Comparison of ENCODE assay signal across 23 cellular contexts in genomic region chr2:207603486-207603885, GRCh38. TPM values are rescaled to one million over a fixed set of nuclear protein-coding genes. Genes with fewer than 3 reads are reported as not detected.
DNase-seq lines count a peak whose midpoint lies in the region; ATAC-seq and TF ChIP-seq lines count a peak whose summit lies in the region.
"Had no signal": no experiment of that assay in that cellular context is flagged by ENCODE, and none has a peak within 500 bp of the region (broad histone marks: within the 10 kb centered on the region; RNA-seq: fewer than 3 reads in every experiment).

No MANE protein-coding gene starts in this region.

- H3K27ac Mint-ChIP-seq in activated naive CD8-positive, alpha-beta T cell = peak overlapping the region; percentile 47
- no peak overlapping the region for H3K27ac Mint-ChIP-seq in activated naive CD8-positive, alpha-beta T cell treated with anti-CD3 and anti-CD28 coated beads, Interleukin-2, amount 50 U/mL, for 24 hours
- H3K27ac Mint-ChIP-seq in stimulated activated memory B cell treated with anti-CD40 and anti-IgM and Interleukin-4, amounts not matched to agents 10 μg/mL and 1 μg/mL and 100 μg/mL, for 72 hours = peak overlapping the region; percentile 9
- H3K27ac Mint-ChIP-seq: T-helper 2 cell treated with Interferon-gamma antibody and Interleukin-4, amounts not matched to agents 5 μg/mL and 100 μg/mL, for 36 hours had no signal

- H3K27ac ChIP-seq in foreskin keratinocyte = no peak overlapping the region
- H3K27ac ChIP-seq: gastrocnemius medialis, KMS-11, SJSA1 had no signal

- TF ChIP-seq CTCF in foreskin keratinocyte (conservative IDR thresholded peaks at IDR 0.05) = no peak

- peaks cover 29% of the 10 kb centered on the region for H3K4me1 Mint-ChIP-seq in activated naive CD8-positive, alpha-beta T cell (ENCODE audit: low read depth)
- peaks cover 13% of the 10 kb centered on the region for H3K4me1 Mint-ChIP-seq in activated naive CD8-positive, alpha-beta T cell treated with anti-CD3 and anti-CD28 coated beads, Interleukin-2, amount 50 U/mL, for 24 hours
- peaks cover 30% of the 10 kb centered on the region for H3K4me1 Mint-ChIP-seq in stimulated activated memory B cell treated with anti-CD40 and anti-IgM and Interleukin-4, amounts not matched to agents 10 μg/mL and 1 μg/mL and 100 μg/mL, for 72 hours

- no peaks in the 10 kb centered on the region for H3K9me3 Mint-ChIP-seq in activated naive CD8-positive, alpha-beta T cell (ENCODE audit: low read depth)
- H3K9me3 Mint-ChIP-seq in activated naive CD8-positive, alpha-beta T cell treated with anti-CD3 and anti-CD28 coated beads, Interleukin-2, amount 50 U/mL, for 24 hours = no peaks in the 10 kb centered on the region
- peaks cover 3% of the 10 kb centered on the region for H3K9me3 Mint-ChIP-seq in stimulated activated memory B cell treated with anti-CD40 and anti-IgM and Interleukin-4, amounts not matched to agents 10 μg/mL and 1 μg/mL and 100 μg/mL, for 72 hours
- H3K9me3 Mint-ChIP-seq: T-helper 2 cell treated with Interferon-gamma antibody and Interleukin-4, amounts not matched to agents 5 μg/mL and 100 μg/mL, for 36 hours had no signal

- no peak for DNase-seq in activated naive CD8-positive, alpha-beta T cell treated with anti-CD3 and anti-CD28 coated beads, Interleukin-2, amount 50 U/mL, for 24 hours
- DNase-seq in NAMALWA (ENCODE audit: low spot score) (peak; percentile 16), foreskin keratinocyte (peak in 1 of 2 donors; percentile 18), NCI-H1105 (lab: John Stamatoyannopoulos, UW) (no peak)
- DNase-seq: activated gamma-delta T cell; caudate nucleus; DMS79; erythroblast; gastrocnemius medialis; H7; kidney glomerular epithelial cell; NCI-H1930; NCI-H446; stimulated activated CD4-positive, alpha-beta T cell treated with anti-CD3 and anti-CD28 coated beads, Interleukin-1b, Interleukin-23, amount 100 ng/mL, for 48 hours; stimulated activated naive CD8-positive, alpha-beta T cell treated with anti-CD3 and anti-CD28 coated beads, Interleukin-15, Interleukin-2, amounts not matched to agents 100 U/mL and 50 U/mL, for 24 hours; trophoblast cell had no signal

- no peak for ATAC-seq in activated naive CD8-positive, alpha-beta T cell treated with anti-CD3 and anti-CD28 coated beads, Interleukin-2, amount 50 U/mL, for 24 hours
- ATAC-seq in foreskin keratinocyte (peak; percentile 52), GM19452 (IDR thresholded peaks at IDR 0.05; ENCODE audit: unreplicated experiment) (no peak), GM18511 (IDR thresholded peaks at IDR 0.05; ENCODE audit: unreplicated experiment) (no peak)
- ATAC-seq in stimulated activated memory B cell treated with anti-CD40 and anti-IgM and Interleukin-4, amounts not matched to agents 10 μg/mL and 1 μg/mL and 100 μg/mL, for 72 hours = no peak
- ATAC-seq: gastrocnemius medialis; stimulated activated naive CD8-positive, alpha-beta T cell treated with anti-CD3 and anti-CD28 coated beads, Interleukin-15, Interleukin-2, amounts not matched to agents 100 U/mL and 50 U/mL, for 24 hours had no signal

- H3K4me3 Mint-ChIP-seq in activated naive CD8-positive, alpha-beta T cell = no peak overlapping the region
- H3K4me3 Mint-ChIP-seq in activated naive CD8-positive, alpha-beta T cell treated with anti-CD3 and anti-CD28 coated beads, Interleukin-2, amount 50 U/mL, for 24 hours = no peak overlapping the region
- no peak overlapping the region for H3K4me3 Mint-ChIP-seq in stimulated activated memory B cell treated with anti-CD40 and anti-IgM and Interleukin-4, amounts not matched to agents 10 μg/mL and 1 μg/mL and 100 μg/mL, for 72 hours
- H3K4me3 Mint-ChIP-seq: T-helper 2 cell treated with Interferon-gamma antibody and Interleukin-4, amounts not matched to agents 5 μg/mL and 100 μg/mL, for 36 hours had no signal

- no peaks in the 10 kb centered on the region for H3K27me3 Mint-ChIP-seq in activated naive CD8-positive, alpha-beta T cell
- no peaks in the 10 kb centered on the region for H3K27me3 Mint-ChIP-seq in activated naive CD8-positive, alpha-beta T cell treated with anti-CD3 and anti-CD28 coated beads, Interleukin-2, amount 50 U/mL, for 24 hours
- H3K27me3 Mint-ChIP-seq in stimulated activated memory B cell treated with anti-CD40 and anti-IgM and Interleukin-4, amounts not matched to agents 10 μg/mL and 1 μg/mL and 100 μg/mL, for 72 hours = no peaks in the 10 kb centered on the region

- H3K27me3 ChIP-seq in foreskin keratinocyte = no peaks in the 10 kb centered on the region
- H3K27me3 ChIP-seq: gastrocnemius medialis, SJSA1 had no signal

- H3K36me3 Mint-ChIP-seq in activated naive CD8-positive, alpha-beta T cell = peaks cover 9% of the 10 kb centered on the region
- H3K36me3 Mint-ChIP-seq in activated naive CD8-positive, alpha-beta T cell treated with anti-CD3 and anti-CD28 coated beads, Interleukin-2, amount 50 U/mL, for 24 hours (ENCODE audit: low read depth) = peaks cover 45% of the 10 kb centered on the region
- peaks cover 49% of the 10 kb centered on the region for H3K36me3 Mint-ChIP-seq in stimulated activated memory B cell treated with anti-CD40 and anti-IgM and Interleukin-4, amounts not matched to agents 10 μg/mL and 1 μg/mL and 100 μg/mL, for 72 hours

- no peaks in the 10 kb centered on the region for H3K4me1 ChIP-seq in foreskin keratinocyte
- H3K4me1 ChIP-seq: gastrocnemius medialis, SJSA1 had no signal

RNA-seq across cellular contexts. Expression of gene METTL21A, which starts 21.7 kb away (rescaled TPM):
- total RNA-seq in foreskin keratinocyte = 12.5 and 16.7 TPM in 2 replicates
- 12.1 and 16.9 TPM in 2 replicates for polyA plus RNA-seq in foreskin keratinocyte
